1 cellular context compared by ENCODE assay signal in genomic region chr15:27127834-27128570, GRCh38.
TF ChIP-seq lines count a peak whose summit lies in the region.

No MANE protein-coding gene starts in this region.

TF ChIP-seq in K562, 482 proteins besides CTCF, POLR2A, EP300 and RAD21 (continued from another document):
- TF ChIP-seq SMARCA4 (IDR thresholded peaks at IDR 0.05) = peak; percentile 89
- TF ChIP-seq CREBBP (IDR thresholded peaks at IDR 0.05; ENCODE audit: low read depth, low read length) = no peak
- TF ChIP-seq NEUROD1 (IDR thresholded peaks at IDR 0.05; ENCODE audit: borderline replicate concordance, low read depth, low read length, partially characterized antibody) = peak; percentile 27
- no peak for TF ChIP-seq ZNF133 (CRISPR knock-in tag; IDR thresholded peaks at IDR 0.05)
- peak; percentile 83 for TF ChIP-seq FOXM1 (IDR thresholded peaks at IDR 0.05; ENCODE audit: low read depth)
- no peak for TF ChIP-seq FOXM1 (CRISPR knock-in tag; IDR thresholded peaks at IDR 0.05; ENCODE audit: low read depth)
- no peak for TF ChIP-seq ZNF280A (IDR thresholded peaks at IDR 0.05; ENCODE audit: low read depth, partially characterized antibody)
- no peak for TF ChIP-seq XRCC3 (IDR thresholded peaks at IDR 0.05)
- no peak for TF ChIP-seq RBM14 (IDR thresholded peaks at IDR 0.05; ENCODE audit: borderline replicate concordance, insufficient read depth, low read depth, low read length)
- TF ChIP-seq GATAD2A (IDR thresholded peaks at IDR 0.05) = peak; percentile 75; the same call in 1 of the 2 replicates
